ENCODE assay signal across 1 cellular context in the genomic region with DNA sequence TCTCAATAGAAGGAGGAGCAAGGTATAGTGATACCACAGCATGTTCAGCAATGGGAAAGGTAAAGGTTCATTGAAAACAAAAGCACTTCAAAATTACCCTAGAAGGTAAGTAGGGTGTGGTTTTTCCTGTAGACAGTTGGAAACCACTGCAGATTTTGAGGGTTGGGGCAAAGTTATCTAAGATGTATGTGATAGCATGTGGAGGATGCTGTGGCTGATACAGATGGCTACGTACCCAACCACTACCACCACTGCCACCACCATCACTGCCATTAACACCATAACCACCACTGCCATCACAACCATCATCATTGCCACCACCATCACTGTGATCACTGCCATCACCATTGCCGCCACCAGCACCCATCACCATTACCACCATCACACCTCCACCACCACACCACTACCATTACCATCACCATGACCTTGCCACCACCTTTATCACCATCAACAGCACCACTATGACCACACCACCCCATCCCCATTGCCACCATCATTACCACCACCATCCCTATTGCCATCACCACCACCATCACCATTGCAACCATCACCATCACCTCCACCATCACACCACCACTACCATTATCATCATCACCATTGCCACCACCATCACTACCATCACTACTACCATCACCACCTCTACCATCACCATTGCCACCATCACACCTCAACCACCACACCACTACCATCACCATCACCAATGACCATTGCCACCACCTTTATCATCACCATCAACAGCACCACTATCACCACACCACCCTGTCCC.
TF ChIP-seq lines count a peak whose summit lies in the region.

No MANE protein-coding gene starts in this region.

TF ChIP-seq in WTC11, 78 proteins besides CTCF, POLR2A, EP300 and RAD21:
- TF ChIP-seq, protein P1, sequence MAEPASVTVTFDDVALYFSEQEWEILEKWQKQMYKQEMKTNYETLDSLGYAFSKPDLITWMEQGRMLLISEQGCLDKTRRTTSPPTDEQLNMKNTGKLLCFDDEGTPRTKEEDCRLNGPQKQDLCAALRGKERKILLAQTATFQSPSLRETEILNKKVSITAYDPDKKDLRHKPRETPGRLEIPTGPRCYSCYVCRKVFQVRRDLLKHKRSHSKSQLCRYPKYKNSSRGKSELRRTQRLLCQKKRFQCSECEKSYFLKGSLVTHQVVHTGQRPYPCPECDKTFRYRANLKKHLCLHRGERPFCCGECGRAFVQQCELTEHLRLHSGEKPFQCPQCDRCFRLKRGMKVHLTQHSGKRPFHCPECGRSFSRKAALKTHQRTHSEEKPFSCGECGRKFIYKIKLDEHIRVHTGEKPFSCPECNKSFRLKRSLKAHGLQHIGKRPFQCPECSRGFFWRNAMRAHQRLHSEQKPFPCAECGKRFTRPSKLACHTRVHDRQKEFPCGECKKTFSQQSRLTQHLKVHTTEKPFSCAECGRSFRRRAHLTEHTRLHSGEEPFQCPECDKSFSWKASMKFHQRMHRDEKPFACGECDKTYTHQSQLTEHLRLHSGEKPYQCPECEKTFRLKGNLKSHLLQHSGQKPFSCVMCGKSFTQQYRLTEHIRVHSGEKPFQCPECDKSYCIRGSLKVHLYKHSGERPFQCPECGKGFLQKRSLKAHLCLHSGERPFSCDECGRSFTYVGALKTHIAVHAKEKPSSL (CRISPR knock-in tag; conservative IDR thresholded peaks at IDR 0.05): no peak
- TF ChIP-seq, protein P2, sequence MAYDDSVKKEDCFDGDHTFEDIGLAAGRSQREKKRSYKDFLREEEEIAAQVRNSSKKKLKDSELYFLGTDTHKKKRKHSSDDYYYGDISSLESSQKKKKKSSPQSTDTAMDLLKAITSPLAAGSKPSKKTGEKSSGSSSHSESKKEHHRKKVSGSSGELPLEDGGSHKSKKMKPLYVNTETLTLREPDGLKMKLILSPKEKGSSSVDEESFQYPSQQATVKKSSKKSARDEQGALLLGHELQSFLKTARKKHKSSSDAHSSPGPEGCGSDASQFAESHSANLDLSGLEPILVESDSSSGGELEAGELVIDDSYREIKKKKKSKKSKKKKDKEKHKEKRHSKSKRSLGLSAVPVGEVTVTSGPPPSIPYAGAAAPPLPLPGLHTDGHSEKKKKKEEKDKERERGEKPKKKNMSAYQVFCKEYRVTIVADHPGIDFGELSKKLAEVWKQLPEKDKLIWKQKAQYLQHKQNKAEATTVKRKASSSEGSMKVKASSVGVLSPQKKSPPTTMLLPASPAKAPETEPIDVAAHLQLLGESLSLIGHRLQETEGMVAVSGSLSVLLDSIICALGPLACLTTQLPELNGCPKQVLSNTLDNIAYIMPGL (CRISPR knock-in tag; IDR thresholded peaks at IDR 0.05): no peak
- TF ChIP-seq ZNF232 (CRISPR knock-in tag; IDR thresholded peaks at IDR 0.05) (no peak), SMAD4 (CRISPR knock-in tag; IDR thresholded peaks at IDR 0.05) (no peak), MYBL2 (CRISPR knock-in tag; IDR thresholded peaks at IDR 0.05) (no peak)
- TF ChIP-seq, protein P3, sequence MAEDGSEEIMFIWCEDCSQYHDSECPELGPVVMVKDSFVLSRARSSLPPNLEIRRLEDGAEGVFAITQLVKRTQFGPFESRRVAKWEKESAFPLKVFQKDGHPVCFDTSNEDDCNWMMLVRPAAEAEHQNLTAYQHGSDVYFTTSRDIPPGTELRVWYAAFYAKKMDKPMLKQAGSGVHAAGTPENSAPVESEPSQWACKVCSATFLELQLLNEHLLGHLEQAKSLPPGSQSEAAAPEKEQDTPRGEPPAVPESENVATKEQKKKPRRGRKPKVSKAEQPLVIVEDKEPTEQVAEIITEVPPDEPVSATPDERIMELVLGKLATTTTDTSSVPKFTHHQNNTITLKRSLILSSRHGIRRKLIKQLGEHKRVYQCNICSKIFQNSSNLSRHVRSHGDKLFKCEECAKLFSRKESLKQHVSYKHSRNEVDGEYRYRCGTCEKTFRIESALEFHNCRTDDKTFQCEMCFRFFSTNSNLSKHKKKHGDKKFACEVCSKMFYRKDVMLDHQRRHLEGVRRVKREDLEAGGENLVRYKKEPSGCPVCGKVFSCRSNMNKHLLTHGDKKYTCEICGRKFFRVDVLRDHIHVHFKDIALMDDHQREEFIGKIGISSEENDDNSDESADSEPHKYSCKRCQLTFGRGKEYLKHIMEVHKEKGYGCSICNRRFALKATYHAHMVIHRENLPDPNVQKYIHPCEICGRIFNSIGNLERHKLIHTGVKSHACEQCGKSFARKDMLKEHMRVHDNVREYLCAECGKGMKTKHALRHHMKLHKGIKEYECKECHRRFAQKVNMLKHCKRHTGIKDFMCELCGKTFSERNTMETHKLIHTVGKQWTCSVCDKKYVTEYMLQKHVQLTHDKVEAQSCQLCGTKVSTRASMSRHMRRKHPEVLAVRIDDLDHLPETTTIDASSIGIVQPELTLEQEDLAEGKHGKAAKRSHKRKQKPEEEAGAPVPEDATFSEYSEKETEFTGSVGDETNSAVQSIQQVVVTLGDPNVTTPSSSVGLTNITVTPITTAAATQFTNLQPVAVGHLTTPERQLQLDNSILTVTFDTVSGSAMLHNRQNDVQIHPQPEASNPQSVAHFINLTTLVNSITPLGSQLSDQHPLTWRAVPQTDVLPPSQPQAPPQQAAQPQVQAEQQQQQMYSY (CRISPR knock-in tag; IDR thresholded peaks at IDR 0.05): no peak
- TF ChIP-seq, protein P4, sequence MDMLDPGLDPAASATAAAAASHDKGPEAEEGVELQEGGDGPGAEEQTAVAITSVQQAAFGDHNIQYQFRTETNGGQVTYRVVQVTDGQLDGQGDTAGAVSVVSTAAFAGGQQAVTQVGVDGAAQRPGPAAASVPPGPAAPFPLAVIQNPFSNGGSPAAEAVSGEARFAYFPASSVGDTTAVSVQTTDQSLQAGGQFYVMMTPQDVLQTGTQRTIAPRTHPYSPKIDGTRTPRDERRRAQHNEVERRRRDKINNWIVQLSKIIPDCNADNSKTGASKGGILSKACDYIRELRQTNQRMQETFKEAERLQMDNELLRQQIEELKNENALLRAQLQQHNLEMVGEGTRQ (CRISPR knock-in tag; IDR thresholded peaks at IDR 0.05): no peak
- TF ChIP-seq, protein P5, sequence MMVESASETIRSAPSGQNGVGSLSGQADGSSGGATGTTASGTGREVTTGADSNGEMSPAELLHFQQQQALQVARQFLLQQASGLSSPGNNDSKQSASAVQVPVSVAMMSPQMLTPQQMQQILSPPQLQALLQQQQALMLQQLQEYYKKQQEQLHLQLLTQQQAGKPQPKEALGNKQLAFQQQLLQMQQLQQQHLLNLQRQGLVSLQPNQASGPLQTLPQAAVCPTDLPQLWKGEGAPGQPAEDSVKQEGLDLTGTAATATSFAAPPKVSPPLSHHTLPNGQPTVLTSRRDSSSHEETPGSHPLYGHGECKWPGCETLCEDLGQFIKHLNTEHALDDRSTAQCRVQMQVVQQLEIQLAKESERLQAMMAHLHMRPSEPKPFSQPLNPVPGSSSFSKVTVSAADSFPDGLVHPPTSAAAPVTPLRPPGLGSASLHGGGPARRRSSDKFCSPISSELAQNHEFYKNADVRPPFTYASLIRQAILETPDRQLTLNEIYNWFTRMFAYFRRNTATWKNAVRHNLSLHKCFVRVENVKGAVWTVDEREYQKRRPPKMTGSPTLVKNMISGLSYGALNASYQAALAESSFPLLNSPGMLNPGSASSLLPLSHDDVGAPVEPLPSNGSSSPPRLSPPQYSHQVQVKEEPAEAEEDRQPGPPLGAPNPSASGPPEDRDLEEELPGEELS (CRISPR knock-in tag; IDR thresholded peaks at IDR 0.05): no peak
